In genomic region chr20:401682-402495, GRCh38 we compare ENCODE assay signal across 11 cellular contexts. TPM values are rescaled to one million over a fixed set of nuclear protein-coding genes. Genes with fewer than 3 reads are reported as not detected.
DNase-seq lines count a peak whose midpoint lies in the region; ATAC-seq lines count a peak whose summit lies in the region.
"Had no signal": no experiment of that assay in that cellular context is flagged by ENCODE, and none has a peak within 500 bp of the region (broad histone marks: within the 10 kb centered on the region; RNA-seq: fewer than 3 reads in every experiment).

No MANE protein-coding gene starts in this region.

- no peaks in the 10 kb centered on the region for H3K9me3 Mint-ChIP-seq in activated T-helper 17 cell treated with anti-CD3 and anti-CD28 coated beads, Interleukin-2, amount 50 U/mL, for 72 hours
- H3K9me3 Mint-ChIP-seq: nephron had no signal

- peak overlapping the region; percentile 71 for H3K27ac ChIP-seq in KOPT-K1 (ENCODE audit: low read depth, low read length, poor library complexity, severe bottlenecking)
- H3K27ac ChIP-seq: esophagus squamous epithelium, HL-60 had no signal

- intact Hi-C loops in left colon (cut with DNase I, micrococcal nuclease): no loop called here

- peak overlapping the region; percentile 50 for H3K27ac Mint-ChIP-seq in activated T-helper 17 cell treated with anti-CD3 and anti-CD28 coated beads, Interleukin-2, amount 50 U/mL, for 72 hours
- H3K27ac Mint-ChIP-seq: nephron had no signal

- peak; percentile 83 for DNase-seq in ELR (ENCODE audit: low read depth)
- DNase-seq in left colon: peak in 1 of 2 donors; percentile 48
- no peak for DNase-seq in amniotic stem cell (lab: John Stamatoyannopoulos, UW)
- DNase-seq in islet precursor cell: no peak
- DNase-seq in GF-D8 (lab: John Stamatoyannopoulos, UW): no peak
- DNase-seq: esophagus squamous epithelium had no signal

- peak; percentile 29 for ATAC-seq in activated T-helper 17 cell treated with anti-CD3 and anti-CD28 coated beads, Interleukin-2, amount 50 U/mL, for 72 hours (replicated peaks)
- peak; percentile 91 for ATAC-seq in left colon

- peaks cover 16% of the 10 kb centered on the region for H3K36me3 ChIP-seq in KOPT-K1 (ENCODE audit: insufficient read depth, low read length)

- no peaks in the 10 kb centered on the region for H3K9me3 ChIP-seq in KOPT-K1 (ENCODE audit: insufficient read depth, low read length, poor library complexity, severe bottlenecking)
- H3K9me3 ChIP-seq: esophagus squamous epithelium, Peyer's patch had no signal

- H3K27me3 Mint-ChIP-seq in activated T-helper 17 cell treated with anti-CD3 and anti-CD28 coated beads, Interleukin-2, amount 50 U/mL, for 72 hours: no peaks in the 10 kb centered on the region

- peaks cover 11% of the 10 kb centered on the region for H3K36me3 Mint-ChIP-seq in activated T-helper 17 cell treated with anti-CD3 and anti-CD28 coated beads, Interleukin-2, amount 50 U/mL, for 72 hours (ENCODE audit: low read depth)

- H3K4me3 Mint-ChIP-seq in activated T-helper 17 cell treated with anti-CD3 and anti-CD28 coated beads, Interleukin-2, amount 50 U/mL, for 72 hours: no peak overlapping the region
- H3K4me3 Mint-ChIP-seq: nephron had no signal

- H3K4me1 Mint-ChIP-seq in activated T-helper 17 cell treated with anti-CD3 and anti-CD28 coated beads, Interleukin-2, amount 50 U/mL, for 72 hours: peaks cover 8% of the 10 kb centered on the region

RNA-seq across cellular contexts. Expression of gene RBCK1, which starts 6.2 kb away (rescaled TPM):
- 10 to 100 TPM; 81.9 to 84.0 TPM for total RNA-seq in activated T-helper 17 cell treated with anti-CD3 and anti-CD28 coated beads, Interleukin-2, amount 50 U/mL, for 72 hours
- total RNA-seq in left colon: 100 to 1,000 TPM; 103 to 134 TPM

RNA-seq across cellular contexts. Expression of gene TRIB3, which starts 21.3 kb away (rescaled TPM):
- 10 to 100 TPM; 13.4 to 20.0 TPM for total RNA-seq in activated T-helper 17 cell treated with anti-CD3 and anti-CD28 coated beads, Interleukin-2, amount 50 U/mL, for 72 hours
- total RNA-seq in left colon: 10 to 100 TPM in 1 of 2 donors, 1 to 10 TPM in 1; 6.4 to 16.7 TPM

RNA-seq across cellular contexts. Expression of gene NRSN2, which starts 55.0 kb away (rescaled TPM):
- total RNA-seq in activated T-helper 17 cell treated with anti-CD3 and anti-CD28 coated beads, Interleukin-2, amount 50 U/mL, for 72 hours: 1 to 10 TPM; 4.3 to 5.2 TPM
- 1 to 10 TPM; 9.4 to 10.0 TPM for total RNA-seq in left colon
